ENCODE assay signal across 8 cellular contexts in the genomic region with DNA sequence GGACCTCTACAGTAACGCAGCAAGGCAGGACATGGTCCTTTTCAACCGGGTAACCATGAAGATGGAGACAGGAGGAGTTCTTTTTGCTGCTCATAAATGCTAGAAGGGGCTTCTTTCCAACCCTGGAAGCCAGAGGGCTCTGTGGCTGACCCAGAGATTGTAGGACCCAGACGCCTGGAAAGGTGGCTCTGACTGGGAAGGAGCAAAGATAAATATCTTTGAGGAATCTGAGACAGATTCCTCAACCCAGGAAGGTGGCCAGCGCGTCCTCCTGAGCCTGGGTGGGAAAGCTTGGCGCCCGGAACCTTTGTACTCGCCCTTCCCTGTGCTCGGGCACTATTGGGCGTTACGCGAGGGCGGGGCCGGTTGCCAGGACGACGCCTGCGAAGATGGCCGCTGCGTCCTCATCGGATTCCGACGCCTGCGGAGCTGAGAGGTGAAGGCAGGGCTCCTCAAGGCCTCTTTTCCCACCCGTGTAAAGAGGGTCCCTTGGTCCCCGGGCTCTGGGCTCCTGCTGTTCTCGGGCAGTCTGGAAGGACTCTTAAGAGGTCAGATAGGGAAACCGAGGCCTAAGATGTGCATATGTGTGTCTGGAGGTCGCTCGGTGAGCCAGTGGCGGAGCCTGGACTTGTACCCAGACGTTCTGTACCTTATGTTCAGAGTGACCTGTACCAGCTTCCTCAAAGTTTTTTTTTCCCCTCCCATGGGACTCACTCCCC. TPM values are rescaled to one million over a fixed set of nuclear protein-coding genes. Genes with fewer than 3 reads are reported as not detected.
DNase-seq lines count a peak whose midpoint lies in the region; ATAC-seq and TF ChIP-seq lines count a peak whose summit lies in the region.

A gene (plus strand): TSS at position 365 of the 719 bp plus-strand sequence. CDS start 25 bp downstream, at position 390.

- H3K9ac ChIP-seq in fibroblast of lung (ENCODE audit: insufficient read depth, low read length) = peak within 1 kb of the TSS; percentile 65

- H3K4me2 ChIP-seq in fibroblast of lung (ENCODE audit: extremely low read depth, insufficient read depth, low read length) = peak within 1 kb of the TSS; percentile 96

- peaks cover 7% of the 10 kb centered on the region for H3K36me3 Mint-ChIP-seq in activated T-helper 1 cell treated with anti-CD3 and anti-CD28 coated beads, Interleukin-12 subunit alpha, Interleukin-12 subunit beta, Interleukin-2, Interleukin-4 antibody, amounts not matched to agents 30 ng/mL and 10 ng/mL and 1 ng/mL, durations not matched to agents 14 hours and 24 hours and 36 hours (ENCODE audit: low read depth)
- H3K36me3 Mint-ChIP-seq in naive thymus-derived CD8-positive, alpha-beta T cell = peaks cover 0 to 21% (median 5%) of the 10 kb centered on the region in 3 donors
- peaks cover 44% of the 10 kb centered on the region for H3K36me3 Mint-ChIP-seq in stimulated activated memory B cell treated with anti-CD40 and anti-IgM and Interleukin-4, amounts not matched to agents 10 μg/mL and 1 μg/mL and 100 μg/mL, for 72 hours

- DNase-seq in COLO668 (lab: John Stamatoyannopoulos, UW; ENCODE audit: unreplicated experiment) (peak; percentile 81), RKO (ENCODE audit: low spot score) (peak; percentile 81), fibroblast of lung (ENCODE audit: low read depth in 2 of 2) (peak; percentile 71 to 77)
- peak; percentile 57 for DNase-seq in Jurkat, Clone E6-1 (ENCODE audit: low read depth, low spot score)
- DNase-seq in activated T-helper 1 cell treated with anti-CD3 and anti-CD28 coated beads, Interleukin-12 subunit alpha, Interleukin-12 subunit beta, Interleukin-2, Interleukin-4 antibody, amounts not matched to agents 30 ng/mL and 10 ng/mL and 1 ng/mL, durations not matched to agents 14 hours and 24 hours and 36 hours (ENCODE audit: low spot score) = peak; percentile 77
- DNase-seq in naive thymus-derived CD8-positive, alpha-beta T cell = peak; percentile 69 to 85 (median 76)

- H3K4me3 Mint-ChIP-seq in activated T-helper 1 cell treated with anti-CD3 and anti-CD28 coated beads, Interleukin-12 subunit alpha, Interleukin-12 subunit beta, Interleukin-2, Interleukin-4 antibody, amounts not matched to agents 30 ng/mL and 10 ng/mL and 1 ng/mL, durations not matched to agents 14 hours and 24 hours and 36 hours = peak within 1 kb of the TSS; percentile 90
- H3K4me3 Mint-ChIP-seq in naive thymus-derived CD8-positive, alpha-beta T cell = peak within 1 kb of the TSS; percentile 87 to 91 (median 88)
- peak within 1 kb of the TSS; percentile 86 for H3K4me3 Mint-ChIP-seq in stimulated activated memory B cell treated with anti-CD40 and anti-IgM and Interleukin-4, amounts not matched to agents 10 μg/mL and 1 μg/mL and 100 μg/mL, for 72 hours

- no peaks in the 10 kb centered on the region for H3K4me1 ChIP-seq in fibroblast of lung (ENCODE audit: control insufficient read depth, extremely low read depth, insufficient read depth, low read length)

- H3K9me3 ChIP-seq in fibroblast of lung (ENCODE audit: control insufficient read depth, insufficient read depth, low read depth, low read length) = no peaks in the 10 kb centered on the region

- POLR2A ChIA-PET in naive thymus-derived CD8-positive, alpha-beta T cell (lab: Charles Lee) = interaction anchor here (0.7 to 1.7 kb wide), 10 partner anchors 8 to 609 kb away, joined by 3 to 6 read pairs (median 4); a partner anchor contains a TSS

- H3K79me2 ChIP-seq in fibroblast of lung (ENCODE audit: control insufficient read depth, insufficient read depth, low read length) = peaks cover 5% of the 10 kb centered on the region

- ATAC-seq in GM21423 (IDR thresholded peaks at IDR 0.05; ENCODE audit: unreplicated experiment) = peak; percentile 90
- peak; percentile 98 to 99 for ATAC-seq in naive thymus-derived CD8-positive, alpha-beta T cell
- ATAC-seq in stimulated activated memory B cell treated with anti-CD40 and anti-IgM and Interleukin-4, amounts not matched to agents 10 μg/mL and 1 μg/mL and 100 μg/mL, for 72 hours = peak; percentile 97

- H3K36me3 ChIP-seq in fibroblast of lung (ENCODE audit: control insufficient read depth, insufficient read depth, low read length) = peaks cover under 1% of the 10 kb centered on the region

- no peaks in the 10 kb centered on the region for H3K9me3 Mint-ChIP-seq in activated T-helper 1 cell treated with anti-CD3 and anti-CD28 coated beads, Interleukin-12 subunit alpha, Interleukin-12 subunit beta, Interleukin-2, Interleukin-4 antibody, amounts not matched to agents 30 ng/mL and 10 ng/mL and 1 ng/mL, durations not matched to agents 14 hours and 24 hours and 36 hours
- no peaks in the 10 kb centered on the region for H3K9me3 Mint-ChIP-seq in naive thymus-derived CD8-positive, alpha-beta T cell
- H3K9me3 Mint-ChIP-seq in stimulated activated memory B cell treated with anti-CD40 and anti-IgM and Interleukin-4, amounts not matched to agents 10 μg/mL and 1 μg/mL and 100 μg/mL, for 72 hours = no peaks in the 10 kb centered on the region

- no peaks in the 10 kb centered on the region for H4K20me1 ChIP-seq in fibroblast of lung (ENCODE audit: control insufficient read depth, extremely low read depth, insufficient read depth, low read length)

- H3K27ac Mint-ChIP-seq in activated T-helper 1 cell treated with anti-CD3 and anti-CD28 coated beads, Interleukin-12 subunit alpha, Interleukin-12 subunit beta, Interleukin-2, Interleukin-4 antibody, amounts not matched to agents 30 ng/mL and 10 ng/mL and 1 ng/mL, durations not matched to agents 14 hours and 24 hours and 36 hours = peak within 1 kb of the TSS; percentile 61
- H3K27ac Mint-ChIP-seq in naive thymus-derived CD8-positive, alpha-beta T cell = peak within 1 kb of the TSS; percentile 59 to 87 (median 80)
- H3K27ac Mint-ChIP-seq in stimulated activated memory B cell treated with anti-CD40 and anti-IgM and Interleukin-4, amounts not matched to agents 10 μg/mL and 1 μg/mL and 100 μg/mL, for 72 hours = peak within 1 kb of the TSS; percentile 66

- no peaks in the 10 kb centered on the region for H3K27me3 Mint-ChIP-seq in activated T-helper 1 cell treated with anti-CD3 and anti-CD28 coated beads, Interleukin-12 subunit alpha, Interleukin-12 subunit beta, Interleukin-2, Interleukin-4 antibody, amounts not matched to agents 30 ng/mL and 10 ng/mL and 1 ng/mL, durations not matched to agents 14 hours and 24 hours and 36 hours (ENCODE audit: insufficient read depth)
- no peaks in the 10 kb centered on the region for H3K27me3 Mint-ChIP-seq in naive thymus-derived CD8-positive, alpha-beta T cell
- no peaks in the 10 kb centered on the region for H3K27me3 Mint-ChIP-seq in stimulated activated memory B cell treated with anti-CD40 and anti-IgM and Interleukin-4, amounts not matched to agents 10 μg/mL and 1 μg/mL and 100 μg/mL, for 72 hours

- H2AFZ ChIP-seq in fibroblast of lung (ENCODE audit: low read length) = peak within 1 kb of the TSS; percentile 82

- H3K27me3 ChIP-seq in fibroblast of lung (ENCODE audit: control insufficient read depth, insufficient read depth, low read length) = no peaks in the 10 kb centered on the region

- no peak for TF ChIP-seq CTCF in fibroblast of lung (conservative IDR thresholded peaks at IDR 0.05 in 1 of 2, IDR thresholded peaks at IDR 0.05 in 1 of 2; ENCODE audit: low read depth in 1 of 2, low read length in 2 of 2)

- H3K27ac ChIP-seq in fibroblast of lung (ENCODE audit: insufficient read depth, low read length) = peak within 1 kb of the TSS; percentile 61

- H3K4me1 Mint-ChIP-seq in activated T-helper 1 cell treated with anti-CD3 and anti-CD28 coated beads, Interleukin-12 subunit alpha, Interleukin-12 subunit beta, Interleukin-2, Interleukin-4 antibody, amounts not matched to agents 30 ng/mL and 10 ng/mL and 1 ng/mL, durations not matched to agents 14 hours and 24 hours and 36 hours (ENCODE audit: low read depth) = peaks cover 10% of the 10 kb centered on the region
- peaks cover 11 to 21% (median 15%) of the 10 kb centered on the region in 4 donors for H3K4me1 Mint-ChIP-seq in naive thymus-derived CD8-positive, alpha-beta T cell
- peaks cover 15% of the 10 kb centered on the region for H3K4me1 Mint-ChIP-seq in stimulated activated memory B cell treated with anti-CD40 and anti-IgM and Interleukin-4, amounts not matched to agents 10 μg/mL and 1 μg/mL and 100 μg/mL, for 72 hours

- H3K4me3 ChIP-seq in Jurkat, Clone E6-1 (ENCODE audit: low read length) = peak within 1 kb of the TSS; percentile 95
- H3K4me3 ChIP-seq in fibroblast of lung (replicated peaks in 1 of 4; ENCODE audit: control extremely low read depth in 1 of 4, insufficient read depth in 1 of 4, low read depth in 3 of 4, low read length in 4 of 4) = peak within 1 kb of the TSS; percentile 66 to 94 (median 82)

- intact Hi-C loops in activated T-helper 1 cell treated with anti-CD3 and anti-CD28 coated beads, Interleukin-12 subunit alpha, Interleukin-12 subunit beta, Interleukin-2, Interleukin-4 antibody, amounts not matched to agents 30 ng/mL and 10 ng/mL and 1 ng/mL, durations not matched to agents 14 hours and 24 hours and 36 hours (cut with micrococcal nuclease) = loop anchor here (1.0 to 2.0 kb wide), 4 partner anchors 30 to 168 kb away; a partner anchor contains a TSS

RNA-seq across cellular contexts. Expression of the gene that starts here (rescaled TPM):
- 15.0 TPM for polyA plus RNA-seq in Jurkat, Clone E6-1 (2012; ENCODE audit: insufficient read depth, insufficient read length)
- 18.0 and 18.1 TPM in 2 replicates for total RNA-seq in activated T-helper 1 cell treated with anti-CD3 and anti-CD28 coated beads, Interleukin-12 subunit alpha, Interleukin-12 subunit beta, Interleukin-2, Interleukin-4 antibody, amounts not matched to agents 30 ng/mL and 10 ng/mL and 1 ng/mL, durations not matched to agents 14 hours and 24 hours and 36 hours
- 20.3 and 20.5 TPM in 2 replicates for total RNA-seq in fibroblast of lung
- polyA plus RNA-seq in fibroblast of lung = 11.6 and 16.5 TPM in 2 replicates
- 9.9 and 11.7 TPM in 2 replicates for polyA plus RNA-seq in fibroblast of lung (2012)
- 45.3 and 60.9 TPM in 2 replicates for polyA minus RNA-seq in fibroblast of lung (ENCODE audit: low replicate concordance)
- total RNA-seq in naive thymus-derived CD8-positive, alpha-beta T cell = 10 to 100 TPM; 31.7 to 32.8 TPM
- polyA plus RNA-seq in naive thymus-derived CD8-positive, alpha-beta T cell = 10 to 100 TPM in 2 of 3 donors, 1 to 10 TPM in 1; 9.4 to 11.9 (median 11.2) TPM

Comparison
In these comparisons a context has a peak if more than half of its experiments do, and no peak if none do; other contexts are left out.
1. Peak in every context shown above with its lines: DNase-seq, ATAC-seq, H3K4me3 ChIP-seq and H3K27ac ChIP-seq.